ENCODE assay signal across 8 cellular contexts in the genomic region with DNA sequence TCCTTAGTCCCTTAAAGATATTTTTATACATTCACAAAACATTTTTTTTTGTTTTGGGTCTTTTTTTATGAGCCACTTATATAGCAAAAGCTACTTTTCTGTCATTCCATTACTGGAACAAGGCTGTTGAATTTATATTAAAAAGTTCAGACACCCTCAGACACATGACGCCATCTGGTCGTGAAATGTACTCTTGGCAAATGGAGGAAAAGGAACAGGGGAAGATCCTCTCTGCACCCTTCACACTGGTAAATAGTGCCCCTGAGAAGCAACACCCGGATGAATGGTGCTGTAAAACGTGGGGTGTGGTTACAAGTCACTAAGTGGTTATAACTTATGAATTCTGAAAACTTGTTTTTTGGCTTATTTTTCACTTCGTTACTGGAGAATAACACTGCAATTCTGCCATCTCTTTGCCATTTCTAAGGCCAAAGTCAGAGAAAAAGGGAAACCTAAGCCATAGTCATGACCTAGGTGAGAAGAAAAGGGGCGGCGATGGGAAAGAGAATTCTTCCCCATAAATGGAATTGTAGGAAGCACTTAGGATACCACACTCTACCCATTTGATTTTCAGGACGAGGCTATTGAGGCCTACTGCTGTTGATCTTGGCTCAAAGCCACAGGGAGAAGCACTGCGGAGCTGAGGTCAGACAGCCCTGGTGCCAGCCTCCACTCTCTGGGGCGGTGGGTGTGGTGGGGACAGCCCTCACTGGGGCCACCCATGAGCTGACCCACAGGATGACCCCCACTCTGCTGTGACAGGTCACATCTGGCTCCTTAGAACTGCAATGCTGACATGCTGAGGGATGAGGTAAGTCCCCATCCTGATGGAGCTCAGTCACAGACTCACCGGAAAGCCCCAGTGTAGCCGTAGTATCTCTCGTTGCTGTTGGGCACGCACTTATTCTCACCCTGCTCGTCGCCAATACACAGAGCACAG. TPM values are rescaled to one million over a fixed set of nuclear protein-coding genes. Genes with fewer than 3 reads are reported as not detected.
DNase-seq lines count a peak whose midpoint lies in the region; ATAC-seq and TF ChIP-seq lines count a peak whose summit lies in the region.

No MANE protein-coding gene starts in this region.

- H3K27me3 Mint-ChIP-seq in activated T-helper 1 cell treated with anti-CD3 and anti-CD28 coated beads, Interleukin-12 subunit alpha, Interleukin-12 subunit beta, Interleukin-2, Interleukin-4 antibody, amounts not matched to agents 30 ng/mL and 10 ng/mL and 1 ng/mL, durations not matched to agents 14 hours and 24 hours and 36 hours (ENCODE audit: insufficient read depth), result peaks cover 4% of the 10 kb centered on the region

- intact Hi-C loops in activated T-helper 1 cell treated with anti-CD3 and anti-CD28 coated beads, Interleukin-12 subunit alpha, Interleukin-12 subunit beta, Interleukin-2, Interleukin-4 antibody, amounts not matched to agents 30 ng/mL and 10 ng/mL and 1 ng/mL, durations not matched to agents 14 hours and 24 hours and 36 hours (cut with micrococcal nuclease), result loop anchor here (1.0 to 5.0 kb wide), 6 partner anchors 48 to 504 kb away; no protein-coding TSS in a partner anchor
- intact Hi-C loops in left lung (cut with DNase I), result no loop called here

- H3K27ac ChIP-seq in left lung, result peak overlapping the region in 1 of 2 donors; percentile 24

- no peak overlapping the region for H3K4me3 ChIP-seq in left lung

- H3K9me3 Mint-ChIP-seq in activated T-helper 1 cell treated with anti-CD3 and anti-CD28 coated beads, Interleukin-12 subunit alpha, Interleukin-12 subunit beta, Interleukin-2, Interleukin-4 antibody, amounts not matched to agents 30 ng/mL and 10 ng/mL and 1 ng/mL, durations not matched to agents 14 hours and 24 hours and 36 hours, result no peaks in the 10 kb centered on the region

- no peak overlapping the region for H3K4me3 Mint-ChIP-seq in activated T-helper 1 cell treated with anti-CD3 and anti-CD28 coated beads, Interleukin-12 subunit alpha, Interleukin-12 subunit beta, Interleukin-2, Interleukin-4 antibody, amounts not matched to agents 30 ng/mL and 10 ng/mL and 1 ng/mL, durations not matched to agents 14 hours and 24 hours and 36 hours

- H3K4me1 ChIP-seq in left lung, result no peaks in the 10 kb centered on the region

- H3K27me3 ChIP-seq in left lung, result no peaks in the 10 kb centered on the region

- H3K9me3 ChIP-seq in left lung, result no peaks in the 10 kb centered on the region

- no peaks in the 10 kb centered on the region for H3K36me3 Mint-ChIP-seq in activated T-helper 1 cell treated with anti-CD3 and anti-CD28 coated beads, Interleukin-12 subunit alpha, Interleukin-12 subunit beta, Interleukin-2, Interleukin-4 antibody, amounts not matched to agents 30 ng/mL and 10 ng/mL and 1 ng/mL, durations not matched to agents 14 hours and 24 hours and 36 hours (ENCODE audit: low read depth)

- H3K27ac Mint-ChIP-seq in activated T-helper 1 cell treated with anti-CD3 and anti-CD28 coated beads, Interleukin-12 subunit alpha, Interleukin-12 subunit beta, Interleukin-2, Interleukin-4 antibody, amounts not matched to agents 30 ng/mL and 10 ng/mL and 1 ng/mL, durations not matched to agents 14 hours and 24 hours and 36 hours, result no peak overlapping the region

- ATAC-seq in left lung, result peak; percentile 73
- ATAC-seq in HG03439 (IDR thresholded peaks at IDR 0.05; ENCODE audit: unreplicated experiment), result no peak
- ATAC-seq in HG03196 (IDR thresholded peaks at IDR 0.05; ENCODE audit: unreplicated experiment), result no peak

- peaks cover 25% of the 10 kb centered on the region for H3K4me1 Mint-ChIP-seq in activated T-helper 1 cell treated with anti-CD3 and anti-CD28 coated beads, Interleukin-12 subunit alpha, Interleukin-12 subunit beta, Interleukin-2, Interleukin-4 antibody, amounts not matched to agents 30 ng/mL and 10 ng/mL and 1 ng/mL, durations not matched to agents 14 hours and 24 hours and 36 hours (ENCODE audit: low read depth)

- TF ChIP-seq CTCF in LNCAP (IDR thresholded peaks at IDR 0.05) (peak; percentile 58), left lung (IDR thresholded peaks at IDR 0.05) (peak in 1 of 2 donors; percentile 58)

- peak; percentile 11 for DNase-seq in Daoy (ENCODE audit: low read depth)
- DNase-seq in activated T-helper 1 cell treated with anti-CD3 and anti-CD28 coated beads, Interleukin-12 subunit alpha, Interleukin-12 subunit beta, Interleukin-2, Interleukin-4 antibody, amounts not matched to agents 30 ng/mL and 10 ng/mL and 1 ng/mL, durations not matched to agents 14 hours and 24 hours and 36 hours (ENCODE audit: low spot score), result peak; percentile 31
- no peak for DNase-seq in left lung
- no peak for DNase-seq in activated CD4-positive, CD25-positive, alpha-beta regulatory T cell (lab: John Stamatoyannopoulos, UW)
- no peak for DNase-seq in iPS-NIHi11 (ENCODE audit: low spot score)

- H3K36me3 ChIP-seq in left lung, result peaks cover 0 to 44% of the 10 kb centered on the region in 2 donors

RNA-seq across cellular contexts. Expression of gene LTF, which starts 21.8 kb away (rescaled TPM):
- not detected in 2 replicates for total RNA-seq in Daoy (2014; rRNA removed; shearing (Covaris generic))
- total RNA-seq in activated T-helper 1 cell treated with anti-CD3 and anti-CD28 coated beads, Interleukin-12 subunit alpha, Interleukin-12 subunit beta, Interleukin-2, Interleukin-4 antibody, amounts not matched to agents 30 ng/mL and 10 ng/mL and 1 ng/mL, durations not matched to agents 14 hours and 24 hours and 36 hours, result not detected in 2 replicates
- 100 to 1,000 TPM in 1 of 2 donors, 1 to 10 TPM in 1; 2.3 to 113 TPM for total RNA-seq in left lung

RNA-seq across cellular contexts. Expression of gene CCRL2, which starts 35.8 kb away (rescaled TPM):
- total RNA-seq in Daoy (2014; rRNA removed; shearing (Covaris generic)), result 0.29 TPM in 1 of 2 replicates, not detected in the other
- 2.2 and 3.9 TPM in 2 replicates for total RNA-seq in activated T-helper 1 cell treated with anti-CD3 and anti-CD28 coated beads, Interleukin-12 subunit alpha, Interleukin-12 subunit beta, Interleukin-2, Interleukin-4 antibody, amounts not matched to agents 30 ng/mL and 10 ng/mL and 1 ng/mL, durations not matched to agents 14 hours and 24 hours and 36 hours
- total RNA-seq in left lung, result 10 to 100 TPM; 18.9 to 37.1 TPM

RNA-seq across cellular contexts. Expression of gene RTP3, which starts 54.9 kb away (rescaled TPM):
- total RNA-seq in Daoy (2014; rRNA removed; shearing (Covaris generic)), result not detected in 2 replicates
- not detected in 2 replicates for total RNA-seq in activated T-helper 1 cell treated with anti-CD3 and anti-CD28 coated beads, Interleukin-12 subunit alpha, Interleukin-12 subunit beta, Interleukin-2, Interleukin-4 antibody, amounts not matched to agents 30 ng/mL and 10 ng/mL and 1 ng/mL, durations not matched to agents 14 hours and 24 hours and 36 hours
- total RNA-seq in left lung, result not detected

Comparison
In these comparisons a context has a peak if more than half of its experiments do, and no peak if none do; other contexts are left out.
1. DNase-seq: peak in Daoy (single experiment) and activated T-helper 1 cell treated with anti-CD3 and anti-CD28 coated beads, Interleukin-12 subunit alpha, Interleukin-12 subunit beta, Interleukin-2, Interleukin-4 antibody, amounts not matched to agents 30 ng/mL and 10 ng/mL and 1 ng/mL, durations not matched to agents 14 hours and 24 hours and 36 hours (single experiment); none in left lung (0 of 2), activated CD4-positive, CD25-positive, alpha-beta regulatory T cell (0 of 4) and iPS-NIHi11 (single experiment).